Comparison of ENCODE assay signal across 1 cellular context in genomic region chr7:107526672-107527071, GRCh38.
A peak's percentile ranks its signal among the peaks of the same experiment; 100 is the strongest.
TF ChIP-seq lines count a peak whose summit lies in the region.

No MANE protein-coding gene starts in this region.

TF ChIP-seq in neural cell, 6 proteins besides CTCF, POLR2A, EP300 and RAD21 (continued from another document):
- peak; percentile 44 for TF ChIP-seq REST (IDR thresholded peaks at IDR 0.05; ENCODE audit: borderline replicate concordance)
TF ChIP-seq in neural cell: peak in this region for 2.
